In the genomic region with DNA sequence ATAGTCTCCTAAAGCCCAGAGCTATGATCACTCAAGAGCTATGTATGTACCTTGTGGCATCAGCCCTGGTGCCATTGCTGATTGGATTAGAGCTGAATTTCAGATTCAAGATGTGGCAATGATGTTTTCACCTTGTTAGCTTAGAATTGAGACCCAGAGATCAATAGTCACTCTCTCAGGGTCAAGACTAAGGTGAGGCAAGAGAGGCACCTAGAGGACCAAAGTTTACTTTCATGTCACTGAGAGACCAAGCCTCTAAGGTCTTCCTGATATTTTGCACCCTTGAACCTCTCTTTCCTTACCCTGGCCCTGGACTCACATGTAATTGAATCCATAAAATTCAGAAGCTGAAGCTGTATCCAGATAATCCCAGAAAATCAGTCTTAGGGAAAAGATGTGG, we compare ENCODE assay signal across 30 cellular contexts. TPM values are rescaled to one million over a fixed set of nuclear protein-coding genes. Genes with fewer than 3 reads are reported as not detected.
"Had no signal": no experiment of that assay in that cellular context is flagged by ENCODE, and none has a peak within 500 bp of the region (broad histone marks: within the 10 kb centered on the region; RNA-seq: fewer than 3 reads in every experiment).

No MANE protein-coding gene starts in this region.

- ATAC-seq: natural killer cell; psoas muscle; right cardiac atrium; sciatic nerve; stimulated activated memory B cell treated with anti-CD40 and anti-IgM and Interleukin-4, amounts not matched to agents 10 μg/mL and 1 μg/mL and 100 μg/mL, for 72 hours; stimulated activated naive CD8-positive, alpha-beta T cell treated with anti-CD3 and anti-CD28 coated beads, Interleukin-15, amount 100 ng/mL, for 72 hours; stimulated activated naive CD8-positive, alpha-beta T cell treated with anti-CD3 and anti-CD28 coated beads, Interleukin-15, Interleukin-2, amounts not matched to agents 100 U/mL and 50 U/mL, for 24 hours had no signal

- H3K9ac ChIP-seq: neural progenitor cell, parathyroid adenoma had no signal

- H2AFZ ChIP-seq: neural progenitor cell, parathyroid adenoma had no signal

- DNase-seq: natural killer cell; occipital lobe; ovary; posterior cingulate gyrus; psoas muscle; right cardiac atrium; spleen; stimulated activated CD4-positive, alpha-beta T cell treated with anti-CD3 and anti-CD28 coated beads, Interleukin-12 subunit alpha, Interleukin-12 subunit beta, amount 100 ng/mL, for 4 hours; stimulated activated CD4-positive, alpha-beta T cell treated with anti-CD3 and anti-CD28 coated beads, Interleukin-1b, Interleukin-23, amount 100 ng/mL, for 48 hours; stimulated activated CD4-positive, alpha-beta T cell treated with anti-CD3 and anti-CD28 coated beads, Interleukin-4, amount 100 ng/mL, for 1 hour; stimulated activated CD4-positive, alpha-beta T cell treated with anti-CD3 and anti-CD28 coated beads, Interleukin-4, amount 100 ng/mL, for 4 hours; stimulated activated CD8-positive, alpha-beta memory T cell treated with anti-CD3 and anti-CD28 coated beads, Interleukin-4, amount 100 ng/mL, for 48 hours; stimulated activated naive CD4-positive, alpha-beta T cell; stimulated activated naive CD8-positive, alpha-beta T cell treated with anti-CD3 and anti-CD28 coated beads, Interleukin-15, amount 100 ng/mL, for 72 hours; stimulated activated naive CD8-positive, alpha-beta T cell treated with anti-CD3 and anti-CD28 coated beads, Interleukin-15, Interleukin-2, amounts not matched to agents 100 U/mL and 50 U/mL, for 24 hours; substantia nigra; testis; tibial artery; transverse colon; upper lobe of right lung; uterus had no signal

- H3K36me3 ChIP-seq: neural progenitor cell, ovary, spleen, suprapubic skin, tibial artery, transverse colon, upper lobe of right lung, uterus had no signal

- H3K27ac ChIP-seq: neural progenitor cell, ovary, parathyroid adenoma, psoas muscle, skin epidermis, spleen, suprapubic skin, testis, tibial artery, transverse colon, upper lobe of right lung, uterus had no signal

- H3K4me1 ChIP-seq: neural progenitor cell, parathyroid adenoma, psoas muscle, spleen, suprapubic skin, tibial artery, transverse colon, upper lobe of right lung, uterus had no signal

- H3K27me3 ChIP-seq: neural progenitor cell, ovary, testis, tibial artery, transverse colon, uterus had no signal

- H3K4me2 ChIP-seq: neural progenitor cell, smooth muscle cell had no signal

- H3K9me3 ChIP-seq: ovary, psoas muscle, spleen, suprapubic skin, testis, tibial artery, transverse colon, upper lobe of right lung, uterus had no signal

- H3K79me2 ChIP-seq: parathyroid adenoma had no signal

- H3K4me3 ChIP-seq: neural progenitor cell, ovary, psoas muscle, skin epidermis, smooth muscle cell, spleen, suprapubic skin, testis, tibial artery, transverse colon, upper lobe of right lung, uterus had no signal

RNA-seq across cellular contexts. Expression of a gene that starts 42.8 kb away (rescaled TPM):
- total RNA-seq: natural killer cell, progenitor cell of endocrine pancreas, sciatic nerve, smooth muscle cell, urinary bladder, uterus had no signal
- polyA plus RNA-seq: ovary, smooth muscle cell had no signal
